In genomic region chr15:79296583-79296982, GRCh38 we compare ENCODE assay signal across 15 cellular contexts. TPM values are rescaled to one million over a fixed set of nuclear protein-coding genes. Genes with fewer than 3 reads are reported as not detected.
DNase-seq lines count a peak whose midpoint lies in the region; ATAC-seq and TF ChIP-seq lines count a peak whose summit lies in the region.
"Had no signal": no experiment of that assay in that cellular context is flagged by ENCODE, and none has a peak within 500 bp of the region (broad histone marks: within the 10 kb centered on the region; RNA-seq: fewer than 3 reads in every experiment).

No MANE protein-coding gene starts in this region.

- H3K4me2 ChIP-seq in SK-N-SH (no peak overlapping the region), KMS-11 (no peak overlapping the region), neural progenitor cell (no peak overlapping the region)

- no peaks in the 10 kb centered on the region for H3K9me2 ChIP-seq in SK-N-SH

- H3K4me1 ChIP-seq in SK-N-SH (ENCODE audit: control insufficient read depth in 1 of 2, insufficient read depth in 2 of 2, low read depth in 1 of 2, low read length in 1 of 2), result no peaks in the 10 kb centered on the region
- no peaks in the 10 kb centered on the region for H3K4me1 ChIP-seq in KMS-11 (ENCODE audit: low read depth, poor library complexity, severe bottlenecking)
- H3K4me1 ChIP-seq in neural progenitor cell, result no peaks in the 10 kb centered on the region

- peak; percentile 29; the same call in 1 of the 2 replicates for TF ChIP-seq CTCF in SK-N-SH (IDR thresholded peaks at IDR 0.05)
- 0 out of 2 replicates have a peak, but pooled peaks have one; percentile 18 for TF ChIP-seq CTCF in KMS-11 (conservative IDR thresholded peaks at IDR 0.05; ENCODE audit: low read depth, low read length)
- peak; percentile 49 for TF ChIP-seq CTCF in WERI-Rb-1 (IDR thresholded peaks at IDR 0.05; ENCODE audit: low read depth, low read length)
- TF ChIP-seq CTCF in neural progenitor cell (IDR thresholded peaks at IDR 0.05), result peak; percentile 22

- ATAC-seq in SK-N-SH treated with all-trans-retinoic acid at 6 μM for 48 hours, result no peak

- H3K79me2 ChIP-seq in SK-N-SH (ENCODE audit: insufficient read depth) (no peaks in the 10 kb centered on the region), KMS-11 (ENCODE audit: insufficient read depth, low read depth) (no peaks in the 10 kb centered on the region), neural progenitor cell (ENCODE audit: low read depth) (no peaks in the 10 kb centered on the region)

- no peaks in the 10 kb centered on the region for H3K36me3 Mint-ChIP-seq in neural progenitor cell
- no peaks in the 10 kb centered on the region for H3K36me3 Mint-ChIP-seq in activated CD4-positive, alpha-beta memory T cell treated with anti-CD3 and anti-CD28 coated beads for 36 hours

- intact Hi-C loops in activated CD4-positive, alpha-beta memory T cell treated with anti-CD3 and anti-CD28 coated beads for 36 hours (cut with micrococcal nuclease), result no loop called here

- H3K36me3 ChIP-seq in SK-N-SH (replicated peaks in 1 of 2; ENCODE audit: control insufficient read depth in 1 of 2, insufficient read depth in 2 of 2, low read length in 1 of 2) (no peaks in the 10 kb centered on the region), KMS-11 (ENCODE audit: insufficient read depth) (no peaks in the 10 kb centered on the region), WERI-Rb-1 (no peaks in the 10 kb centered on the region), neural progenitor cell (no peaks in the 10 kb centered on the region)
- H3K36me3 ChIP-seq: MG63, neutrophil had no signal

- H3K27ac ChIP-seq in SK-N-SH (ENCODE audit: low read depth in 2 of 2, low read length in 1 of 2) (no peak overlapping the region), KMS-11 (no peak overlapping the region), WERI-Rb-1 (no peak overlapping the region), neural progenitor cell (no peak overlapping the region)
- H3K27ac ChIP-seq: neutrophil had no signal

- no peaks in the 10 kb centered on the region for H3F3A ChIP-seq in SK-N-SH (replicated peaks; ENCODE audit: insufficient read depth)
- no peaks in the 10 kb centered on the region for H3F3A ChIP-seq in neural progenitor cell (ENCODE audit: low read depth)

- no peak overlapping the region for H3K4me3 ChIP-seq in SK-N-SH (ENCODE audit: low read depth in 2 of 2, low read length in 1 of 2)
- H3K4me3 ChIP-seq in KMS-11 (IDR thresholded peaks at IDR 0.05; ENCODE audit: insufficient read depth, low read depth, low read length), result no peak overlapping the region
- no peak overlapping the region for H3K4me3 ChIP-seq in WERI-Rb-1 (ENCODE audit: low read depth, low read length)
- H3K4me3 ChIP-seq in neural progenitor cell, result no peak overlapping the region
- H3K4me3 ChIP-seq: MG63 had no signal

- H3K27me3 Mint-ChIP-seq in neural progenitor cell (ENCODE audit: insufficient read depth, low read depth), result no peaks in the 10 kb centered on the region
- H3K27me3 Mint-ChIP-seq in activated CD4-positive, alpha-beta memory T cell treated with anti-CD3 and anti-CD28 coated beads for 36 hours, result peaks cover 7% of the 10 kb centered on the region

- no peak for TF ChIP-seq RAD21 in SK-N-SH (IDR thresholded peaks at IDR 0.05; ENCODE audit: low read length)

- no peak overlapping the region for H3K4me3 Mint-ChIP-seq in neural progenitor cell
- H3K4me3 Mint-ChIP-seq in activated CD4-positive, alpha-beta memory T cell treated with anti-CD3 and anti-CD28 coated beads for 36 hours, result no peak overlapping the region

- H3K9ac ChIP-seq in SK-N-SH (no peak overlapping the region), KMS-11 (no peak overlapping the region), neural progenitor cell (no peak overlapping the region)

- no peak for DNase-seq in SK-N-SH
- peak; percentile 21 for DNase-seq in WERI-Rb-1
- DNase-seq in neural progenitor cell (ENCODE audit: low spot score), result no peak
- no peak for DNase-seq in NCI-H1417 treated with DMSO at 0.1 percent for 48 hours (lab: John Stamatoyannopoulos, UW)
- DNase-seq in superior temporal gyrus (ENCODE audit: extremely low spot score), result no peak
- no peak for DNase-seq in activated CD4-positive, alpha-beta memory T cell treated with anti-CD3 and anti-CD28 coated beads for 36 hours
- DNase-seq: activated CD4-positive, alpha-beta T cell treated with anti-CD3 and anti-CD28 coated beads, Interleukin-2, amount 50 U/mL, for 4 hours; activated effector memory CD4-positive, alpha-beta T cell treated with anti-CD3 and anti-CD28 coated beads, Interleukin-2, amount 50 U/mL, for 16 hours; DMS79; MG63; stimulated activated CD4-positive, alpha-beta T cell treated with anti-CD3 and anti-CD28 coated beads, Interleukin-15, amount 100 ng/mL, for 24 hours had no signal

- H3K9me3 Mint-ChIP-seq in neural progenitor cell, result no peaks in the 10 kb centered on the region
- no peaks in the 10 kb centered on the region for H3K9me3 Mint-ChIP-seq in activated CD4-positive, alpha-beta memory T cell treated with anti-CD3 and anti-CD28 coated beads for 36 hours

- H3K9me3 ChIP-seq in SK-N-SH (no peaks in the 10 kb centered on the region), WERI-Rb-1 (ENCODE audit: severe bottlenecking) (no peaks in the 10 kb centered on the region), neural progenitor cell (ENCODE audit: low read depth) (no peaks in the 10 kb centered on the region)
- H3K9me3 ChIP-seq: neutrophil had no signal

- WGBS in SK-N-SH (ENCODE audit: low lambda C conversion rate), result 45% methylated on average over 4 of the region's 4 CpGs

- CTCF ChIA-PET in SK-N-SH (lab: Yijun Ruan, JAX), result interaction anchor here (1.0 to 2.6 kb wide), 3 partner anchors 12 to 269 kb away, joined by 3 to 9 read pairs (median 4); no protein-coding TSS in a partner anchor
- CTCF ChIA-PET in activated CD4-positive, alpha-beta memory T cell treated with anti-CD3 and anti-CD28 coated beads for 36 hours (lab: Charles Lee), result interaction anchor here (0.8 to 1.6 kb wide), 5 partner anchors 10 to 112 kb away, joined by 3 to 4 read pairs (median 3); partner anchors contain the start of gene TMED3

- H3K27me3 ChIP-seq in SK-N-SH (ENCODE audit: insufficient read depth), result no peaks in the 10 kb centered on the region; the same call in 1 of the 2 replicates
- H3K27me3 ChIP-seq in KMS-11 (ENCODE audit: insufficient read depth, low read depth), result no peaks in the 10 kb centered on the region
- no peaks in the 10 kb centered on the region for H3K27me3 ChIP-seq in WERI-Rb-1 (ENCODE audit: insufficient read depth, low read depth, severe bottlenecking)
- H3K27me3 ChIP-seq in neural progenitor cell, result peaks cover 79% of the 10 kb centered on the region

- H4K20me1 ChIP-seq in SK-N-SH (ENCODE audit: insufficient read depth), result no peaks in the 10 kb centered on the region
- H4K20me1 ChIP-seq in KMS-11 (ENCODE audit: insufficient read depth), result no peaks in the 10 kb centered on the region
- no peaks in the 10 kb centered on the region for H4K20me1 ChIP-seq in neural progenitor cell (ENCODE audit: low read depth)

- POLR2A ChIA-PET in SK-N-SH (lab: Yijun Ruan, JAX), result no interaction called here
- POLR2A ChIA-PET in activated CD4-positive, alpha-beta memory T cell treated with anti-CD3 and anti-CD28 coated beads for 36 hours (lab: Charles Lee), result no interaction called here

- H2AFZ ChIP-seq in SK-N-SH (ENCODE audit: low read depth), result no peak overlapping the region
- H2AFZ ChIP-seq in KMS-11 (ENCODE audit: low read depth), result 0 out of 2 replicates have a peak overlapping the region, but pooled peaks have one; percentile 29
- H2AFZ ChIP-seq in neural progenitor cell (replicated peaks), result no peak overlapping the region

- peaks cover 6% of the 10 kb centered on the region for H3K4me1 Mint-ChIP-seq in neural progenitor cell
- H3K4me1 Mint-ChIP-seq in activated CD4-positive, alpha-beta memory T cell treated with anti-CD3 and anti-CD28 coated beads for 36 hours (ENCODE audit: low read depth), result no peaks in the 10 kb centered on the region

- no peak for TF ChIP-seq EP300 in SK-N-SH (IDR thresholded peaks at IDR 0.05; ENCODE audit: borderline replicate concordance in 1 of 2, low read depth in 1 of 2, low read length in 1 of 2)

- H3K27ac Mint-ChIP-seq in neural progenitor cell, result no peak overlapping the region
- no peak overlapping the region for H3K27ac Mint-ChIP-seq in activated CD4-positive, alpha-beta memory T cell treated with anti-CD3 and anti-CD28 coated beads for 36 hours

TF ChIP-seq in SK-N-SH, 30 proteins besides CTCF, POLR2A, EP300 and RAD21 (continues in another document):
- no peak for TF ChIP-seq ELF1 (IDR thresholded peaks at IDR 0.05)
- no peak for TF ChIP-seq TAF1 (IDR thresholded peaks at IDR 0.05; ENCODE audit: borderline replicate concordance, low read depth, low read length)
- no peak for TF ChIP-seq USF1 (IDR thresholded peaks at IDR 0.05; ENCODE audit: borderline replicate concordance, low read depth)

TF ChIP-seq in SK-N-SH treated with all-trans-retinoic acid at 6 μM for 48 hours, 23 proteins besides CTCF, POLR2A, EP300 and RAD21:
- no peak for TF ChIP-seq PPARA (CRISPR knock-in tag; IDR thresholded peaks at IDR 0.05; ENCODE audit: borderline replicate concordance)
- TF ChIP-seq ZNF8 (CRISPR knock-in tag; IDR thresholded peaks at IDR 0.05), result no peak
- no peak for TF ChIP-seq TOX (CRISPR knock-in tag; IDR thresholded peaks at IDR 0.05; ENCODE audit: borderline replicate concordance)
- TF ChIP-seq ARNTL (CRISPR knock-in tag; IDR thresholded peaks at IDR 0.05; ENCODE audit: borderline replicate concordance, low read depth), result no peak

RNA-seq across cellular contexts. Expression of gene ANKRD34C, which starts 14.1 kb away (rescaled TPM):
- polyA plus RNA-seq in SK-N-SH (2012; rRNA removed), result not detected in 2 replicates
- not detected in 2 replicates for polyA plus RNA-seq in SK-N-SH (2012; cell fraction: cytosol; rRNA removed)
- polyA plus RNA-seq in SK-N-SH (2012; cell fraction: nucleus; rRNA removed), result not detected in 2 replicates
- total RNA-seq in neural progenitor cell (ENCODE audit: low replicate concordance), result not detected in 2 replicates
- not detected for total RNA-seq in activated CD4-positive, alpha-beta memory T cell treated with anti-CD3 and anti-CD28 coated beads for 36 hours
- total RNA-seq: lower leg skin had no signal

RNA-seq across cellular contexts. Expression of gene TMED3, which starts 14.3 kb away (rescaled TPM):
- polyA plus RNA-seq in SK-N-SH (2012; rRNA removed), result 128 and 148 TPM in 2 replicates
- polyA plus RNA-seq in SK-N-SH (2012; cell fraction: cytosol; rRNA removed), result 103 and 135 TPM in 2 replicates
- 53.6 and 61.4 TPM in 2 replicates for polyA plus RNA-seq in SK-N-SH (2012; cell fraction: nucleus; rRNA removed)
- 28.5 and 48.6 TPM in 2 replicates for total RNA-seq in neural progenitor cell (ENCODE audit: low replicate concordance)
- total RNA-seq in activated CD4-positive, alpha-beta memory T cell treated with anti-CD3 and anti-CD28 coated beads for 36 hours, result 10 to 100 TPM; 37.8 to 40.1 TPM
